Comparison of ENCODE assay signal across 17 cellular contexts in genomic region chr11:116364357-116364756, GRCh38.
A peak's percentile ranks its signal among the peaks of the same experiment; 100 is the strongest.
DNase-seq lines count a peak whose midpoint lies in the region; ATAC-seq, FAIRE-seq and TF ChIP-seq lines count a peak whose summit lies in the region.
"Had no signal": no experiment of that assay in that cellular context is flagged by ENCODE, and none has a peak within 500 bp of the region (broad histone marks: within the 10 kb centered on the region; RNA-seq: fewer than 3 reads in every experiment).

No MANE protein-coding gene starts in this region.

- FAIRE-seq in astrocyte (lab: Jason Lieb, UNC) (no peak), GM12891 (lab: Jason Lieb, UNC) (no peak), frontal cortex (lab: Jason Lieb, UNC) (no peak)
- FAIRE-seq: GM18507 had no signal

- H3K4me1 Mint-ChIP-seq in astrocyte (ENCODE audit: low read depth, unreplicated experiment) = peaks cover 12% of the 10 kb centered on the region
- peaks cover 22% of the 10 kb centered on the region for H3K4me1 Mint-ChIP-seq in stimulated activated memory B cell treated with anti-CD40 and anti-IgM and Interleukin-4, amounts not matched to agents 10 μg/mL and 1 μg/mL and 100 μg/mL, for 72 hours
- H3K4me1 Mint-ChIP-seq: B cell had no signal

- DNase-seq in DMS79 (lab: John Stamatoyannopoulos, UW) (peak; percentile 63), MM.1S (peak; percentile 14), astrocyte (ENCODE audit: low read depth) (no peak), GM12891 (ENCODE audit: insufficient read length, low spot score) (no peak), frontal cortex (ENCODE audit: low spot score in 2 of 2) (no peak)
- DNase-seq: ACHN; C1 segment of cervical spinal cord; Calu3; CD4-positive, alpha-beta T cell; DMS 273 treated with DMSO at 0.1 percent for 48 hours; H9; KG1 had no signal

- TF ChIP-seq CTCF in MM.1S (IDR thresholded peaks at IDR 0.05; ENCODE audit: low read length) = no peak
- TF ChIP-seq CTCF in astrocyte (IDR thresholded peaks at IDR 0.05; ENCODE audit: insufficient read depth, low read depth, low read length) = no peak

- H3K27ac Mint-ChIP-seq in astrocyte (ENCODE audit: unreplicated experiment) = peak overlapping the region; percentile 27
- H3K27ac Mint-ChIP-seq in stimulated activated memory B cell treated with anti-CD40 and anti-IgM and Interleukin-4, amounts not matched to agents 10 μg/mL and 1 μg/mL and 100 μg/mL, for 72 hours = peak overlapping the region; percentile 56
- H3K27ac Mint-ChIP-seq: B cell; CD4-positive, alpha-beta T cell; GM23338 had no signal

- H3K9me3 ChIP-seq in MM.1S (replicated peaks; ENCODE audit: insufficient read depth, low read length) (no peaks in the 10 kb centered on the region), astrocyte (ENCODE audit: insufficient read depth, low read depth, low read length) (no peaks in the 10 kb centered on the region)

- no peaks in the 10 kb centered on the region for H4K20me1 ChIP-seq in MM.1S (ENCODE audit: insufficient read depth, low read length)
- H4K20me1 ChIP-seq in astrocyte (ENCODE audit: insufficient read depth, low read length) = no peaks in the 10 kb centered on the region

- H3K4me3 Mint-ChIP-seq in astrocyte (ENCODE audit: unreplicated experiment) = no peak overlapping the region
- no peak overlapping the region for H3K4me3 Mint-ChIP-seq in stimulated activated memory B cell treated with anti-CD40 and anti-IgM and Interleukin-4, amounts not matched to agents 10 μg/mL and 1 μg/mL and 100 μg/mL, for 72 hours
- H3K4me3 Mint-ChIP-seq: B cell; CD4-positive, alpha-beta T cell; GM23338; H9 had no signal

- no peak overlapping the region for H3K4me3 ChIP-seq in MM.1S (ENCODE audit: low read length)
- H3K4me3 ChIP-seq in astrocyte (ENCODE audit: insufficient read depth, low read depth, low read length) = no peak overlapping the region
- H3K4me3 ChIP-seq: GM23338 had no signal

- no peaks in the 10 kb centered on the region for H3K27me3 ChIP-seq in MM.1S (replicated peaks; ENCODE audit: insufficient read depth, low read length)
- peaks cover 2% of the 10 kb centered on the region for H3K27me3 ChIP-seq in astrocyte (ENCODE audit: insufficient read depth, low read length)

- H2AFZ ChIP-seq in MM.1S (ENCODE audit: low read length) = no peak overlapping the region
- H2AFZ ChIP-seq in astrocyte (ENCODE audit: low read depth, low read length) = no peak overlapping the region
- H2AFZ ChIP-seq: GM23338 had no signal

- no peaks in the 10 kb centered on the region for H3K36me3 ChIP-seq in MM.1S (replicated peaks; ENCODE audit: insufficient read depth, low read length)
- no peaks in the 10 kb centered on the region for H3K36me3 ChIP-seq in astrocyte (ENCODE audit: insufficient read depth, low read length)

- TF ChIP-seq POLR2A in GM12891 (IDR thresholded peaks at IDR 0.05; ENCODE audit: low read depth, low read length) = no peak

- H3K36me3 Mint-ChIP-seq in astrocyte (ENCODE audit: low read depth, unreplicated experiment) = peaks cover 3% of the 10 kb centered on the region
- no peaks in the 10 kb centered on the region for H3K36me3 Mint-ChIP-seq in stimulated activated memory B cell treated with anti-CD40 and anti-IgM and Interleukin-4, amounts not matched to agents 10 μg/mL and 1 μg/mL and 100 μg/mL, for 72 hours

- H3K79me2 ChIP-seq in MM.1S (ENCODE audit: low read length) (no peaks in the 10 kb centered on the region), astrocyte (ENCODE audit: insufficient read depth, low read length) (no peaks in the 10 kb centered on the region)

- no peak for ATAC-seq in stimulated activated memory B cell treated with anti-CD40 and anti-IgM and Interleukin-4, amounts not matched to agents 10 μg/mL and 1 μg/mL and 100 μg/mL, for 72 hours
- no peak for ATAC-seq in GM18517 (IDR thresholded peaks at IDR 0.05; ENCODE audit: unreplicated experiment)
- ATAC-seq: GM23338 had no signal

- H3K9ac ChIP-seq in MM.1S (ENCODE audit: low read length) (no peak overlapping the region), astrocyte (ENCODE audit: low read length) (no peak overlapping the region)

- no peaks in the 10 kb centered on the region for H3K9me2 ChIP-seq in MM.1S (replicated peaks; ENCODE audit: insufficient read depth, low read length)

- H3K4me1 ChIP-seq in MM.1S (ENCODE audit: low read length) = no peaks in the 10 kb centered on the region
- H3K4me1 ChIP-seq in astrocyte (ENCODE audit: insufficient read depth, low read length) = no peaks in the 10 kb centered on the region

- H3K4me2 ChIP-seq in MM.1S (ENCODE audit: low read depth, low read length) (no peak overlapping the region), astrocyte (ENCODE audit: low read length) (no peak overlapping the region)
- H3K4me2 ChIP-seq: GM23338 had no signal

- H3K27ac ChIP-seq in MM.1S (ENCODE audit: low read length) = no peak overlapping the region
- no peak overlapping the region for H3K27ac ChIP-seq in astrocyte (ENCODE audit: low read depth, low read length)

- H3F3A ChIP-seq in MM.1S (ENCODE audit: insufficient read depth, low read length) = no peaks in the 10 kb centered on the region

- H3K27me3 Mint-ChIP-seq in astrocyte (ENCODE audit: low read depth, unreplicated experiment) = peaks cover 40% of the 10 kb centered on the region
- no peaks in the 10 kb centered on the region for H3K27me3 Mint-ChIP-seq in stimulated activated memory B cell treated with anti-CD40 and anti-IgM and Interleukin-4, amounts not matched to agents 10 μg/mL and 1 μg/mL and 100 μg/mL, for 72 hours

- peaks cover 2% of the 10 kb centered on the region for H3K9me3 Mint-ChIP-seq in astrocyte (ENCODE audit: unreplicated experiment)
- peaks cover 5% of the 10 kb centered on the region for H3K9me3 Mint-ChIP-seq in stimulated activated memory B cell treated with anti-CD40 and anti-IgM and Interleukin-4, amounts not matched to agents 10 μg/mL and 1 μg/mL and 100 μg/mL, for 72 hours
- H3K9me3 Mint-ChIP-seq: CD4-positive, alpha-beta T cell had no signal

TF ChIP-seq in GM12891, 5 proteins besides CTCF, POLR2A, EP300 and RAD21:
- no peak for TF ChIP-seq SPI1 (IDR thresholded peaks at IDR 0.05; ENCODE audit: low read depth, low read length)
- no peak for TF ChIP-seq TAF1 (IDR thresholded peaks at IDR 0.05; ENCODE audit: low read depth, low read length)
- TF ChIP-seq PAX5 (IDR thresholded peaks at IDR 0.05; ENCODE audit: insufficient read depth, low read length, severe bottlenecking) = no peak
- no peak for TF ChIP-seq POLR2AphosphoS5 (IDR thresholded peaks at IDR 0.05; ENCODE audit: low read depth, low read length)
- TF ChIP-seq POU2F2 (IDR thresholded peaks at IDR 0.05; ENCODE audit: low read depth, low read length) = no peak
TF ChIP-seq in GM12891: peak in this region for 0.

Comparison
In these comparisons a context has a peak if more than half of its experiments do, and no peak if none do; other contexts are left out.
1. DNase-seq: peak in DMS79 (single experiment) and MM.1S (single experiment); none in astrocyte (single experiment), GM12891 (single experiment) and frontal cortex (0 of 2).